ENCODE assay signal across 3 cellular contexts in the genomic region with DNA sequence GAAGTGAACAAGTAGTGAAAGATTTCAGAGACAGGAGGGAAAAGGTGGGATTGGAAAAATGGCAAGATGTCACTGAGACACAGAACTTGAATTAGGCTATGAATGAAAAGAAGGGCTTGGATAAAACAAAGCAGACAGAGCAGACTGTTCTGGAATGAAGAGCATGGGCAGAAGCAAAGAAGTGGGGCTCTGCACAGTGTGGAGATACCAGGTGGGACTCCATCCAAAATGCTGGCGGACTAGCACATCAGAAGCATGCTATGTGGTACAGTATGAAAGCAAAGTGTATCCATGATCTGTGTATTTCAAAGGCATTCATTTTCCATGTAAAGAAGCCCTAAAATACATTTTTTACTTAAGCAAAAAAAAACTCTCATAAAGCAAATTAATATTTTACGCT.
"Had no signal": no experiment of that assay in that cellular context is flagged by ENCODE, and none has a peak within 500 bp of the region (broad histone marks: within the 10 kb centered on the region; RNA-seq: fewer than 3 reads in every experiment).

No MANE protein-coding gene starts in this region.

- H3K4me2 ChIP-seq: GM23338 had no signal

- ATAC-seq: GM23338 had no signal

- DNase-seq: H9, HCEC 1CT had no signal

- H2AFZ ChIP-seq: GM23338 had no signal

- H3K4me3 ChIP-seq: GM23338 had no signal
